In the genomic region with DNA sequence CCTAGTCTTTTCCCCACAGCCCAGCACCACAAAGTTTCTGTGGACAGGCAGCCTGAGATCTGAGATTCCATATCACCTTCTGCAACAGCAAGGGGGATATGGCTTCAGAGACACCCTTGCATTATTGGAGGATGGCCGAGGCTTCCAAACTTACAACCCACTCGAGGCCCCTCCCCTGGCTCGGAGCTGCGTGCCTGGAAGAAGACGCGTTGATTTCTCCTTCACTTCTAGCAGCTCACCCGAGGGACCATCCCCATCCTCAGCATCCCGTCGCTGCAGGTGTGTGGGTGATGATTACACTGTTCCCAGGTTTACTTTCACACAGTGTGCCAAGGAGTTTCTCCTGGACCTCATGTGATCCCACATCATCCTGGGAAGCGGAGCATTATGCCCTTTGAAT, we compare ENCODE assay signal across 17 cellular contexts.
DNase-seq lines count a peak whose midpoint lies in the region; ATAC-seq, FAIRE-seq and TF ChIP-seq lines count a peak whose summit lies in the region.
"Had no signal": no experiment of that assay in that cellular context is flagged by ENCODE, and none has a peak within 500 bp of the region (broad histone marks: within the 10 kb centered on the region; RNA-seq: fewer than 3 reads in every experiment).

No MANE protein-coding gene starts in this region.

- H3K14ac ChIP-seq in neuronal stem cell (ENCODE audit: low read length), result no peak overlapping the region

- H2BK5ac ChIP-seq in neuronal stem cell (ENCODE audit: low read length), result no peak overlapping the region

- H4K91ac ChIP-seq in neuronal stem cell (ENCODE audit: low read depth, low read length, poor library complexity), result no peak overlapping the region

- H3K18ac ChIP-seq in neuronal stem cell (ENCODE audit: low read length), result no peak overlapping the region

- no peak overlapping the region for H3K4me2 ChIP-seq in neuronal stem cell (ENCODE audit: insufficient read depth, low read length, poor library complexity, severe bottlenecking)
- H3K4me2 ChIP-seq: BLaER1 treated with 17β-estradiol and CSF1 and Interleukin-3, amounts not matched to agents 10 nM and 100 nM had no signal

- no peak for TF ChIP-seq CTCF in endodermal cell (conservative IDR thresholded peaks at IDR 0.05)

- H2AK5ac ChIP-seq in neuronal stem cell (ENCODE audit: low read depth, low read length), result no peak overlapping the region

- no peak overlapping the region for H3K23ac ChIP-seq in neuronal stem cell (ENCODE audit: low read depth, low read length, poor library complexity)

- no peak overlapping the region for H3K4me3 Mint-ChIP-seq in endodermal cell
- H3K4me3 Mint-ChIP-seq: CD4-positive, alpha-beta memory T cell had no signal

- no peak for ATAC-seq in HG03159 (IDR thresholded peaks at IDR 0.05; ENCODE audit: unreplicated experiment)

- H3K36me3 Mint-ChIP-seq in endodermal cell (ENCODE audit: low read depth), result no peaks in the 10 kb centered on the region
- H3K36me3 Mint-ChIP-seq: CD4-positive, alpha-beta memory T cell had no signal

- H3K27ac Mint-ChIP-seq in endodermal cell, result no peak overlapping the region
- H3K27ac Mint-ChIP-seq: CD4-positive, alpha-beta memory T cell had no signal

- H3K9ac ChIP-seq in endodermal cell (ENCODE audit: extremely low read depth, low read length, poor library complexity, severe bottlenecking) (no peak overlapping the region), neuronal stem cell (ENCODE audit: low read depth, low read length, poor library complexity) (no peak overlapping the region)
- H3K9ac ChIP-seq: BLaER1 treated with 17β-estradiol and CSF1 and Interleukin-3, amounts not matched to agents 10 nM and 100 nM had no signal

- H3K27ac ChIP-seq in endodermal cell (ENCODE audit: low read depth, low read length) (no peak overlapping the region), neuronal stem cell (replicated peaks; ENCODE audit: low read length) (no peak overlapping the region)
- H3K27ac ChIP-seq: BLaER1 treated with 17β-estradiol and CSF1 and Interleukin-3, amounts not matched to agents 10 nM and 100 nM had no signal

- H3K36me3 ChIP-seq in H7 (replicated peaks; ENCODE audit: control insufficient read depth, insufficient read depth, low read length) (no peaks in the 10 kb centered on the region), endodermal cell (ENCODE audit: control insufficient read depth, insufficient read depth, low read length) (no peaks in the 10 kb centered on the region), neuronal stem cell (replicated peaks in 1 of 2; ENCODE audit: control insufficient read depth in 2 of 2, insufficient read depth in 2 of 2, low read length in 2 of 2) (no peaks in the 10 kb centered on the region)
- H3K36me3 ChIP-seq: BLaER1 treated with 17β-estradiol and CSF1 and Interleukin-3, amounts not matched to agents 10 nM and 100 nM had no signal

- no peak for FAIRE-seq in GM12892 (lab: Jason Lieb, UNC)

- no peaks in the 10 kb centered on the region for H3K79me1 ChIP-seq in neuronal stem cell (ENCODE audit: low read depth, low read length)

- H3K27me3 ChIP-seq in H7 (ENCODE audit: control insufficient read depth, insufficient read depth, low read length) (no peaks in the 10 kb centered on the region), endodermal cell (ENCODE audit: control insufficient read depth, insufficient read depth, low read length, poor library complexity, severe bottlenecking) (no peaks in the 10 kb centered on the region), neuronal stem cell (ENCODE audit: control insufficient read depth in 3 of 3, insufficient read depth in 3 of 3, low read depth in 1 of 3, low read length in 3 of 3) (peaks cover 0 to 1% (median 0%) of the 10 kb centered on the region in 3 experiments)
- H3K27me3 ChIP-seq: BLaER1 treated with 17β-estradiol and CSF1 and Interleukin-3, amounts not matched to agents 10 nM and 100 nM had no signal

- DNase-seq in D341Med (ENCODE audit: low spot score) (peak; percentile 5), H7 (peak; percentile 16), endodermal cell (peak; percentile 32), mesenteric fat pad (ENCODE audit: low spot score) (peak; percentile 55), neuronal stem cell (ENCODE audit: low spot score) (no peak), GM12892 (ENCODE audit: insufficient read length) (no peak)
- DNase-seq: Caco-2; CD4-positive, alpha-beta memory T cell; DND-41; GOT3; Karpas-422; NCI-H187; NCI-H446; NCI-H526; OCI-M1 had no signal

- H3K4me3 ChIP-seq in H7 (ENCODE audit: insufficient read depth, low read depth, low read length) (no peak overlapping the region), endodermal cell (ENCODE audit: low read length) (no peak overlapping the region), neuronal stem cell (ENCODE audit: low read length in 2 of 2) (no peak overlapping the region)
- H3K4me3 ChIP-seq: BLaER1 treated with 17β-estradiol and CSF1 and Interleukin-3, amounts not matched to agents 10 nM and 100 nM had no signal

- H3K9me3 ChIP-seq in endodermal cell (ENCODE audit: control insufficient read depth, low read length) (no peaks in the 10 kb centered on the region), neuronal stem cell (replicated peaks in 1 of 2; ENCODE audit: control insufficient read depth in 2 of 2, insufficient read depth in 1 of 2, low read depth in 1 of 2, low read length in 2 of 2) (no peaks in the 10 kb centered on the region)
- H3K9me3 ChIP-seq: Caco-2 had no signal

- peaks cover 2% of the 10 kb centered on the region for H3K9me3 Mint-ChIP-seq in endodermal cell

- no peak overlapping the region for H4K8ac ChIP-seq in neuronal stem cell (ENCODE audit: low read depth, low read length)

- peaks cover 1% of the 10 kb centered on the region for H3K27me3 Mint-ChIP-seq in endodermal cell (ENCODE audit: insufficient read depth)

- no peak overlapping the region for H2BK15ac ChIP-seq in neuronal stem cell (ENCODE audit: low read length)

- H3K4me1 ChIP-seq in endodermal cell (ENCODE audit: control insufficient read depth, insufficient read depth, low read length) (no peaks in the 10 kb centered on the region), neuronal stem cell (ENCODE audit: control insufficient read depth in 2 of 2, insufficient read depth in 1 of 2, low read depth in 1 of 2, low read length in 2 of 2) (peaks cover 0 to 2% of the 10 kb centered on the region in 2 donors)
- H3K4me1 ChIP-seq: BLaER1 treated with 17β-estradiol and CSF1 and Interleukin-3, amounts not matched to agents 10 nM and 100 nM; Caco-2 had no signal

- no peak overlapping the region for H2AFZ ChIP-seq in neuronal stem cell (ENCODE audit: low read length)

- no peak overlapping the region for H3K4ac ChIP-seq in neuronal stem cell (ENCODE audit: low read length)

- WGBS in endodermal cell (ENCODE audit: insufficient coverage in 1 of 2, insufficient read length in 1 of 2), 2 experiments, result 91 to 92% methylated on average over 5 to 10 of the region's 10 CpGs
- no CpG with 5 or more reads among the region's 10 CpGs for WGBS in neuronal stem cell (ENCODE audit: extremely low coverage in 2 of 2, insufficient read length in 2 of 2, insufficient replicate concordance in 1 of 2), 2 donors

- H2BK12ac ChIP-seq in neuronal stem cell (ENCODE audit: low read length), result no peak overlapping the region

- no peaks in the 10 kb centered on the region for H3K4me1 Mint-ChIP-seq in endodermal cell
- H3K4me1 Mint-ChIP-seq: CD4-positive, alpha-beta memory T cell had no signal

- no peak for TF ChIP-seq POLR2A in GM12892 (IDR thresholded peaks at IDR 0.05; ENCODE audit: low read depth, low read length)

- H2BK120ac ChIP-seq in neuronal stem cell (ENCODE audit: low read depth, low read length), result no peak overlapping the region

Comparison
In these comparisons a context has a peak if more than half of its experiments do, and no peak if none do; other contexts are left out.
1. DNase-seq: peak in D341Med (single experiment), H7 (single experiment), endodermal cell (single experiment) and mesenteric fat pad (single experiment); none in neuronal stem cell (single experiment) and GM12892 (single experiment).